ENCODE assay signal across 1 cellular context in the genomic region with DNA sequence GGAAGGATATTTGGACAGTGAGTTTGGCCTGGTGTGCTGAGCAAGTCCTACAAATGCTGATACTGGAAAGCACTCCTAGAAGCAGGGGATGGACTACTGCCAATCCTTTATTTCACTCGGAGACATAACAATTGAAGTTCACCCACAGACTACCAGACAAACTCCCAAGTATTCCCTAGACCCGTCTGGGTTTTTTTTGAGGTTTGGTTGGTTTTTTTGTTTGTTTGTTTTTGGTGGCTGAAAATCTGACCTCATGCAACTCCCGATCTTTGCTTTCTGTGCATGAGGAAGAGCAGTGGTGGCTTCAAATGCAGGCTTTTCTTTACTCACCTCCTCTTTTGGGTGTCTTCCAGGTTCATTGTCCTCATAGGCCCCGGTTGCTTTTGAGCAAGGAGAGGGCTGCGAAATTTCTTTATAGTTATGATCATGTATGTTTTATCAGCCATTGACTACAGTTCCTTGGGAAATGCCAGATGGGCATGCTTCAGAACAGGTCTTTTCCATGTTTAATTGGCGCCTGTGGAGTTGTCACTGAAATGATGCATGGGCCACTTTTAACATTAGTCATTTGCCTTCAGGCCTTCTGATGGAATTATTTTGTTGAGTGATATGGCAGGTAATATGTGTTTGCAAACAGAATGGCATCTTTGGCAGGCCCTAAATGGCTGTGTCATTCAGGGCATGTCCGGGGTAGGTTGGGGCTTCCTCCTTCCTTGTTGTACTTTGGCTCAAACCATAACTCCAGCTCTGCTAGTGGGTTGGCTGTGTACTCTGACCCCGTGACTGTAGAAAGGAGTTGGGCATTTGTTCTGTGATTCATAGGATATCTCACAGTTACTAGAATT.
A peak's percentile ranks its signal among the peaks of the same experiment; 100 is the strongest.
TF ChIP-seq lines count a peak whose summit lies in the region.

No MANE protein-coding gene starts in this region.

TF ChIP-seq in SK-N-SH, 30 proteins besides CTCF, POLR2A, EP300 and RAD21 (continued from another document):
- TF ChIP-seq, protein P1, sequence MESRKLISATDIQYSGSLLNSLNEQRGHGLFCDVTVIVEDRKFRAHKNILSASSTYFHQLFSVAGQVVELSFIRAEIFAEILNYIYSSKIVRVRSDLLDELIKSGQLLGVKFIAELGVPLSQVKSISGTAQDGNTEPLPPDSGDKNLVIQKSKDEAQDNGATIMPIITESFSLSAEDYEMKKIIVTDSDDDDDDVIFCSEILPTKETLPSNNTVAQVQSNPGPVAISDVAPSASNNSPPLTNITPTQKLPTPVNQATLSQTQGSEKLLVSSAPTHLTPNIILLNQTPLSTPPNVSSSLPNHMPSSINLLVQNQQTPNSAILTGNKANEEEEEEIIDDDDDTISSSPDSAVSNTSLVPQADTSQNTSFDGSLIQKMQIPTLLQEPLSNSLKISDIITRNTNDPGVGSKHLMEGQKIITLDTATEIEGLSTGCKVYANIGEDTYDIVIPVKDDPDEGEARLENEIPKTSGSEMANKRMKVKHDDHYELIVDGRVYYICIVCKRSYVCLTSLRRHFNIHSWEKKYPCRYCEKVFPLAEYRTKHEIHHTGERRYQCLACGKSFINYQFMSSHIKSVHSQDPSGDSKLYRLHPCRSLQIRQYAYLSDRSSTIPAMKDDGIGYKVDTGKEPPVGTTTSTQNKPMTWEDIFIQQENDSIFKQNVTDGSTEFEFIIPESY (IDR thresholded peaks at IDR 0.05; ENCODE audit: borderline replicate concordance, low read depth): no peak
- TF ChIP-seq RFX5 (IDR thresholded peaks at IDR 0.05; ENCODE audit: low read length) (no peak), NFIC (IDR thresholded peaks at IDR 0.05; ENCODE audit: borderline replicate concordance) (peak; percentile 60; the same call in 1 of the 2 replicates), FOXJ3 (CRISPR knock-in tag; IDR thresholded peaks at IDR 0.05) (no peak), SIN3A (IDR thresholded peaks at IDR 0.05; ENCODE audit: borderline replicate concordance, low read depth, low read length) (peak; percentile 42; the same call in 1 of the 2 replicates), NRF1 (IDR thresholded peaks at IDR 0.05; ENCODE audit: low read depth, low read length) (no peak), TEAD4 (IDR thresholded peaks at IDR 0.05; ENCODE audit: borderline replicate concordance, insufficient read depth) (0 out of 2 replicates have a peak, but pooled peaks have one; percentile 8), TCF12 (IDR thresholded peaks at IDR 0.05) (peak; percentile 67), YY1 (IDR thresholded peaks at IDR 0.05; ENCODE audit: low read depth) (0 out of 2 replicates have a peak, but pooled peaks have one; percentile 23), POLR2AphosphoS5 (IDR thresholded peaks at IDR 0.05; ENCODE audit: low read depth, low read length) (no peak), GABPA (IDR thresholded peaks at IDR 0.05; ENCODE audit: low read depth) (no peak)
- TF ChIP-seq, protein P2, sequence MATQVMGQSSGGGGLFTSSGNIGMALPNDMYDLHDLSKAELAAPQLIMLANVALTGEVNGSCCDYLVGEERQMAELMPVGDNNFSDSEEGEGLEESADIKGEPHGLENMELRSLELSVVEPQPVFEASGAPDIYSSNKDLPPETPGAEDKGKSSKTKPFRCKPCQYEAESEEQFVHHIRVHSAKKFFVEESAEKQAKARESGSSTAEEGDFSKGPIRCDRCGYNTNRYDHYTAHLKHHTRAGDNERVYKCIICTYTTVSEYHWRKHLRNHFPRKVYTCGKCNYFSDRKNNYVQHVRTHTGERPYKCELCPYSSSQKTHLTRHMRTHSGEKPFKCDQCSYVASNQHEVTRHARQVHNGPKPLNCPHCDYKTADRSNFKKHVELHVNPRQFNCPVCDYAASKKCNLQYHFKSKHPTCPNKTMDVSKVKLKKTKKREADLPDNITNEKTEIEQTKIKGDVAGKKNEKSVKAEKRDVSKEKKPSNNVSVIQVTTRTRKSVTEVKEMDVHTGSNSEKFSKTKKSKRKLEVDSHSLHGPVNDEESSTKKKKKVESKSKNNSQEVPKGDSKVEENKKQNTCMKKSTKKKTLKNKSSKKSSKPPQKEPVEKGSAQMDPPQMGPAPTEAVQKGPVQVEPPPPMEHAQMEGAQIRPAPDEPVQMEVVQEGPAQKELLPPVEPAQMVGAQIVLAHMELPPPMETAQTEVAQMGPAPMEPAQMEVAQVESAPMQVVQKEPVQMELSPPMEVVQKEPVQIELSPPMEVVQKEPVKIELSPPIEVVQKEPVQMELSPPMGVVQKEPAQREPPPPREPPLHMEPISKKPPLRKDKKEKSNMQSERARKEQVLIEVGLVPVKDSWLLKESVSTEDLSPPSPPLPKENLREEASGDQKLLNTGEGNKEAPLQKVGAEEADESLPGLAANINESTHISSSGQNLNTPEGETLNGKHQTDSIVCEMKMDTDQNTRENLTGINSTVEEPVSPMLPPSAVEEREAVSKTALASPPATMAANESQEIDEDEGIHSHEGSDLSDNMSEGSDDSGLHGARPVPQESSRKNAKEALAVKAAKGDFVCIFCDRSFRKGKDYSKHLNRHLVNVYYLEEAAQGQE (IDR thresholded peaks at IDR 0.05; ENCODE audit: low read depth, low read length): no peak
- TF ChIP-seq, protein P3, sequence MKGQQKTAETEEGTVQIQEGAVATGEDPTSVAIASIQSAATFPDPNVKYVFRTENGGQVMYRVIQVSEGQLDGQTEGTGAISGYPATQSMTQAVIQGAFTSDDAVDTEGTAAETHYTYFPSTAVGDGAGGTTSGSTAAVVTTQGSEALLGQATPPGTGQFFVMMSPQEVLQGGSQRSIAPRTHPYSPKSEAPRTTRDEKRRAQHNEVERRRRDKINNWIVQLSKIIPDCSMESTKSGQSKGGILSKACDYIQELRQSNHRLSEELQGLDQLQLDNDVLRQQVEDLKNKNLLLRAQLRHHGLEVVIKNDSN (IDR thresholded peaks at IDR 0.05; ENCODE audit: borderline replicate concordance, low read depth): peak; percentile 65; the same call in 1 of the 2 replicates
- TF ChIP-seq, protein P4, sequence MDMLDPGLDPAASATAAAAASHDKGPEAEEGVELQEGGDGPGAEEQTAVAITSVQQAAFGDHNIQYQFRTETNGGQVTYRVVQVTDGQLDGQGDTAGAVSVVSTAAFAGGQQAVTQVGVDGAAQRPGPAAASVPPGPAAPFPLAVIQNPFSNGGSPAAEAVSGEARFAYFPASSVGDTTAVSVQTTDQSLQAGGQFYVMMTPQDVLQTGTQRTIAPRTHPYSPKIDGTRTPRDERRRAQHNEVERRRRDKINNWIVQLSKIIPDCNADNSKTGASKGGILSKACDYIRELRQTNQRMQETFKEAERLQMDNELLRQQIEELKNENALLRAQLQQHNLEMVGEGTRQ (IDR thresholded peaks at IDR 0.05; ENCODE audit: borderline replicate concordance, low read depth, low read length): no peak
- TF ChIP-seq, protein P5, sequence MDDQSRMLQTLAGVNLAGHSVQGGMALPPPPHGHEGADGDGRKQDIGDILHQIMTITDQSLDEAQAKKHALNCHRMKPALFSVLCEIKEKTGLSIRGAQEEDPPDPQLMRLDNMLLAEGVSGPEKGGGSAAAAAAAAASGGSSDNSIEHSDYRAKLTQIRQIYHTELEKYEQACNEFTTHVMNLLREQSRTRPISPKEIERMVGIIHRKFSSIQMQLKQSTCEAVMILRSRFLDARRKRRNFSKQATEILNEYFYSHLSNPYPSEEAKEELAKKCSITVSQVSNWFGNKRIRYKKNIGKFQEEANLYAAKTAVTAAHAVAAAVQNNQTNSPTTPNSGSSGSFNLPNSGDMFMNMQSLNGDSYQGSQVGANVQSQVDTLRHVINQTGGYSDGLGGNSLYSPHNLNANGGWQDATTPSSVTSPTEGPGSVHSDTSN (IDR thresholded peaks at IDR 0.05): peak; percentile 86
